9 cellular contexts compared by ENCODE assay signal in the genomic region with DNA sequence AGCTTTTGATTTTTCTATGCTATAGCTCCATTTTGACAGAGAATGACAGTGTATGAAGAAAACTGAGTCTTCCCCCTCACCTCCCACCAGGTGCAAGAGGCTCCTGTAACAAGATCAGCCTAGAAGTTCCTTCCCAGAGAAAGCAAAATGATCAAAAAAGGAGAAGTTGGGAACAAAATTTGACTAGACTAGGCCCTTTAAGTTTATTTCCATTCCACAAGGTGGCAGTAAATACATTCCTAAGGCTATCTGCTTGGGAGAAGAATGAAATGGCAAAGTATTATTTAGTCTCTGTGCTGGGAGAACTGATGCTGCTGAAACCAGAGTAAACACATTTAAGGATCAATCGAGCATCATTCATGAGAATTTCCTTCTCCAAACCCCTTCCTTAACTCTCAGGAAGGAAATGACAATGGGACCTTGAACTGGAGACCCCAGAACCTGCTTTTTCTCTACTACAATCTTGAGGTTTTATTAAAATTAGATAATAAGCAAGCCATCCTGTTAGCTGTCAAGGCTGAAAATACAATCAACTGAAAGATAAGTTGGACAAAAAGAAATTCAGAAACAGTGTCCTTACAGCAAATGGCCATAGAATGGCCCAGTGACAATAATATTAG.
DNase-seq lines count a peak whose midpoint lies in the region; ATAC-seq and TF ChIP-seq lines count a peak whose summit lies in the region.
"Had no signal": no experiment of that assay in that cellular context is flagged by ENCODE, and none has a peak within 500 bp of the region (broad histone marks: within the 10 kb centered on the region; RNA-seq: fewer than 3 reads in every experiment).

No MANE protein-coding gene starts in this region.

- H3K4me1 Mint-ChIP-seq in activated T-helper 1 cell treated with anti-CD3 and anti-CD28 coated beads, Interleukin-12 subunit alpha, Interleukin-12 subunit beta, Interleukin-2, Interleukin-4 antibody, amounts not matched to agents 30 ng/mL and 10 ng/mL and 1 ng/mL, durations not matched to agents 14 hours and 24 hours and 36 hours (ENCODE audit: low read depth) = peaks cover 8% of the 10 kb centered on the region
- H3K4me1 Mint-ChIP-seq: memory B cell had no signal

- no peak overlapping the region for H3K27ac Mint-ChIP-seq in activated T-helper 1 cell treated with anti-CD3 and anti-CD28 coated beads, Interleukin-12 subunit alpha, Interleukin-12 subunit beta, Interleukin-2, Interleukin-4 antibody, amounts not matched to agents 30 ng/mL and 10 ng/mL and 1 ng/mL, durations not matched to agents 14 hours and 24 hours and 36 hours
- H3K27ac Mint-ChIP-seq: memory B cell had no signal

- intact Hi-C loops in activated T-helper 1 cell treated with anti-CD3 and anti-CD28 coated beads, Interleukin-12 subunit alpha, Interleukin-12 subunit beta, Interleukin-2, Interleukin-4 antibody, amounts not matched to agents 30 ng/mL and 10 ng/mL and 1 ng/mL, durations not matched to agents 14 hours and 24 hours and 36 hours (cut with micrococcal nuclease) = no loop called here

- no peaks in the 10 kb centered on the region for H3K36me3 Mint-ChIP-seq in activated T-helper 1 cell treated with anti-CD3 and anti-CD28 coated beads, Interleukin-12 subunit alpha, Interleukin-12 subunit beta, Interleukin-2, Interleukin-4 antibody, amounts not matched to agents 30 ng/mL and 10 ng/mL and 1 ng/mL, durations not matched to agents 14 hours and 24 hours and 36 hours (ENCODE audit: low read depth)
- H3K36me3 Mint-ChIP-seq: memory B cell had no signal

- no peaks in the 10 kb centered on the region for H3K27me3 Mint-ChIP-seq in activated T-helper 1 cell treated with anti-CD3 and anti-CD28 coated beads, Interleukin-12 subunit alpha, Interleukin-12 subunit beta, Interleukin-2, Interleukin-4 antibody, amounts not matched to agents 30 ng/mL and 10 ng/mL and 1 ng/mL, durations not matched to agents 14 hours and 24 hours and 36 hours (ENCODE audit: insufficient read depth)
- H3K27me3 Mint-ChIP-seq: memory B cell had no signal

- H3K4me3 ChIP-seq in retinal pigment epithelial cell (ENCODE audit: low read length) = no peak overlapping the region

- DNase-seq in DMS153 (lab: John Stamatoyannopoulos, UW) (peak; percentile 48), SKM-1 treated with dmso at 0.1 percent for 144 hours (lab: John Stamatoyannopoulos, UW; ENCODE audit: unreplicated experiment) (peak; percentile 39), foreskin melanocyte (peak; percentile 48), retinal pigment epithelial cell (ENCODE audit: low read depth) (peak; percentile 9)
- DNase-seq in activated T-helper 1 cell treated with anti-CD3 and anti-CD28 coated beads, Interleukin-12 subunit alpha, Interleukin-12 subunit beta, Interleukin-2, Interleukin-4 antibody, amounts not matched to agents 30 ng/mL and 10 ng/mL and 1 ng/mL, durations not matched to agents 14 hours and 24 hours and 36 hours (ENCODE audit: low spot score) = no peak

- no peak for TF ChIP-seq EP300 in Ishikawa (IDR thresholded peaks at IDR 0.05; ENCODE audit: borderline replicate concordance)

- no peak for ATAC-seq in GM19324 (IDR thresholded peaks at IDR 0.05; ENCODE audit: low FRiP score, unreplicated experiment)
- no peak for ATAC-seq in GM19397 (IDR thresholded peaks at IDR 0.05; ENCODE audit: unreplicated experiment)

- no peaks in the 10 kb centered on the region for H3K9me3 Mint-ChIP-seq in activated T-helper 1 cell treated with anti-CD3 and anti-CD28 coated beads, Interleukin-12 subunit alpha, Interleukin-12 subunit beta, Interleukin-2, Interleukin-4 antibody, amounts not matched to agents 30 ng/mL and 10 ng/mL and 1 ng/mL, durations not matched to agents 14 hours and 24 hours and 36 hours
- H3K9me3 Mint-ChIP-seq: memory B cell had no signal

- TF ChIP-seq RAD21 in Ishikawa (IDR thresholded peaks at IDR 0.05; ENCODE audit: low read depth) = peak; percentile 64

- TF ChIP-seq CTCF in retinal pigment epithelial cell (conservative IDR thresholded peaks at IDR 0.05; ENCODE audit: low read depth, low read length) = peak; percentile 63

- H3K4me3 Mint-ChIP-seq in activated T-helper 1 cell treated with anti-CD3 and anti-CD28 coated beads, Interleukin-12 subunit alpha, Interleukin-12 subunit beta, Interleukin-2, Interleukin-4 antibody, amounts not matched to agents 30 ng/mL and 10 ng/mL and 1 ng/mL, durations not matched to agents 14 hours and 24 hours and 36 hours = no peak overlapping the region
- H3K4me3 Mint-ChIP-seq: memory B cell had no signal

TF ChIP-seq in Ishikawa, 13 proteins besides CTCF, POLR2A, EP300 and RAD21:
- no peak for TF ChIP-seq TCF12 (IDR thresholded peaks at IDR 0.05; ENCODE audit: low read depth)
- TF ChIP-seq CREB1 (IDR thresholded peaks at IDR 0.05; ENCODE audit: low read depth) = no peak
- no peak for TF ChIP-seq CEBPB (IDR thresholded peaks at IDR 0.05)
- TF ChIP-seq TEAD4 (IDR thresholded peaks at IDR 0.05) = no peak
- TF ChIP-seq EGR1 (IDR thresholded peaks at IDR 0.05) = no peak
- TF ChIP-seq, protein P1, sequence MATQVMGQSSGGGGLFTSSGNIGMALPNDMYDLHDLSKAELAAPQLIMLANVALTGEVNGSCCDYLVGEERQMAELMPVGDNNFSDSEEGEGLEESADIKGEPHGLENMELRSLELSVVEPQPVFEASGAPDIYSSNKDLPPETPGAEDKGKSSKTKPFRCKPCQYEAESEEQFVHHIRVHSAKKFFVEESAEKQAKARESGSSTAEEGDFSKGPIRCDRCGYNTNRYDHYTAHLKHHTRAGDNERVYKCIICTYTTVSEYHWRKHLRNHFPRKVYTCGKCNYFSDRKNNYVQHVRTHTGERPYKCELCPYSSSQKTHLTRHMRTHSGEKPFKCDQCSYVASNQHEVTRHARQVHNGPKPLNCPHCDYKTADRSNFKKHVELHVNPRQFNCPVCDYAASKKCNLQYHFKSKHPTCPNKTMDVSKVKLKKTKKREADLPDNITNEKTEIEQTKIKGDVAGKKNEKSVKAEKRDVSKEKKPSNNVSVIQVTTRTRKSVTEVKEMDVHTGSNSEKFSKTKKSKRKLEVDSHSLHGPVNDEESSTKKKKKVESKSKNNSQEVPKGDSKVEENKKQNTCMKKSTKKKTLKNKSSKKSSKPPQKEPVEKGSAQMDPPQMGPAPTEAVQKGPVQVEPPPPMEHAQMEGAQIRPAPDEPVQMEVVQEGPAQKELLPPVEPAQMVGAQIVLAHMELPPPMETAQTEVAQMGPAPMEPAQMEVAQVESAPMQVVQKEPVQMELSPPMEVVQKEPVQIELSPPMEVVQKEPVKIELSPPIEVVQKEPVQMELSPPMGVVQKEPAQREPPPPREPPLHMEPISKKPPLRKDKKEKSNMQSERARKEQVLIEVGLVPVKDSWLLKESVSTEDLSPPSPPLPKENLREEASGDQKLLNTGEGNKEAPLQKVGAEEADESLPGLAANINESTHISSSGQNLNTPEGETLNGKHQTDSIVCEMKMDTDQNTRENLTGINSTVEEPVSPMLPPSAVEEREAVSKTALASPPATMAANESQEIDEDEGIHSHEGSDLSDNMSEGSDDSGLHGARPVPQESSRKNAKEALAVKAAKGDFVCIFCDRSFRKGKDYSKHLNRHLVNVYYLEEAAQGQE (IDR thresholded peaks at IDR 0.05; ENCODE audit: low read depth) = no peak
- no peak for TF ChIP-seq NFIC (IDR thresholded peaks at IDR 0.05)
- TF ChIP-seq ZBTB7A (IDR thresholded peaks at IDR 0.05; ENCODE audit: low read depth) = no peak
- TF ChIP-seq, protein P2, sequence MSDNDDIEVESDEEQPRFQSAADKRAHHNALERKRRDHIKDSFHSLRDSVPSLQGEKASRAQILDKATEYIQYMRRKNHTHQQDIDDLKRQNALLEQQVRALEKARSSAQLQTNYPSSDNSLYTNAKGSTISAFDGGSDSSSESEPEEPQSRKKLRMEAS (IDR thresholded peaks at IDR 0.05) = no peak
- no peak for TF ChIP-seq TAF1 (IDR thresholded peaks at IDR 0.05; ENCODE audit: low read depth)
- no peak for TF ChIP-seq FOXM1 (IDR thresholded peaks at IDR 0.05; ENCODE audit: borderline replicate concordance, low read depth)
- TF ChIP-seq, protein P3, sequence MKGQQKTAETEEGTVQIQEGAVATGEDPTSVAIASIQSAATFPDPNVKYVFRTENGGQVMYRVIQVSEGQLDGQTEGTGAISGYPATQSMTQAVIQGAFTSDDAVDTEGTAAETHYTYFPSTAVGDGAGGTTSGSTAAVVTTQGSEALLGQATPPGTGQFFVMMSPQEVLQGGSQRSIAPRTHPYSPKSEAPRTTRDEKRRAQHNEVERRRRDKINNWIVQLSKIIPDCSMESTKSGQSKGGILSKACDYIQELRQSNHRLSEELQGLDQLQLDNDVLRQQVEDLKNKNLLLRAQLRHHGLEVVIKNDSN (IDR thresholded peaks at IDR 0.05) = no peak
- TF ChIP-seq YY1 (IDR thresholded peaks at IDR 0.05; ENCODE audit: low read depth) = no peak
